ENCODE assay signal across 17 cellular contexts in the genomic region with DNA sequence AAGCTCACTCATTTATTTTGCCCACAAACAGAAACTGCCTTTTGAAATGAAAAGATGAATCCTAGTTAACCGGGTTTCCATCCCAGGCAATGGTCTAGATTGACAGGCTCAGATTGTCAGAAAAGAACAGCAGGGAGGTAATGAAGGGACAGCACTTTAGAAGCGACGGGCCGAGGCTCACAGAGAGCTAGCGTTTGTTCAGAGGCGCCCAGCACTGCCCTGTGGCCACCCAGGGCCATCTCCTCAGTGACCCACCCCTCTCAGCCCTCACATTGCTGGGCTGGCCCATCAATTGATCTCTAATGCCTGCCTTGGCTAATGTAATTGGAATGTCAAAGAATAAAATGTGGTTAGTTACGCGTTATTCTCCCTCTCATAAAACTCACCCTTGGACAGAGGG.
"Had no signal": no experiment of that assay in that cellular context is flagged by ENCODE, and none has a peak within 500 bp of the region (broad histone marks: within the 10 kb centered on the region; RNA-seq: fewer than 3 reads in every experiment).

No MANE protein-coding gene starts in this region.

- H3K9me3 Mint-ChIP-seq: activated T-cell treated with anti-CD3 and anti-CD28 coated beads, Interleukin-2, amount 50 U/mL, for 72 hours; memory B cell had no signal

- H3K4me3 Mint-ChIP-seq: activated T-cell treated with anti-CD3 and anti-CD28 coated beads, Interleukin-2, amount 50 U/mL, for 72 hours; memory B cell; naive thymus-derived CD8-positive, alpha-beta T cell had no signal

- H3K27ac ChIP-seq: ascending aorta, esophagus squamous epithelium, parathyroid adenoma, sigmoid colon, thyroid gland, WERI-Rb-1 had no signal

- H3K4me1 ChIP-seq: ascending aorta, parathyroid adenoma, thyroid gland had no signal

- ATAC-seq: activated T-cell treated with anti-CD3 and anti-CD28 coated beads, Interleukin-2, amount 50 U/mL, for 72 hours; naive thymus-derived CD8-positive, alpha-beta T cell had no signal

- H3K27me3 ChIP-seq: ascending aorta, esophagus squamous epithelium, sigmoid colon, thyroid gland had no signal

- H3K4me1 Mint-ChIP-seq: memory B cell; naive thymus-derived CD8-positive, alpha-beta T cell had no signal

- H3K27ac Mint-ChIP-seq: activated T-cell treated with anti-CD3 and anti-CD28 coated beads, Interleukin-2, amount 50 U/mL, for 72 hours; memory B cell had no signal

- H3K9ac ChIP-seq: parathyroid adenoma had no signal

- H3K4me3 ChIP-seq: ascending aorta, esophagus squamous epithelium, sigmoid colon, thyroid gland had no signal

- H3K9me3 ChIP-seq: ascending aorta, esophagus squamous epithelium, sigmoid colon, thyroid gland had no signal

- H3K36me3 ChIP-seq: ascending aorta, esophagus squamous epithelium, sigmoid colon, thyroid gland, WERI-Rb-1 had no signal

- DNase-seq: activated CD4-positive, alpha-beta T cell treated with anti-CD3 and anti-CD28 coated beads for 1 hour; activated CD8-positive, alpha-beta memory T cell treated with anti-CD3 and anti-CD28 coated beads for 24 hours; activated CD8-positive, alpha-beta memory T cell treated with anti-CD3 and anti-CD28 coated beads, Interleukin-2, amount 50 U/mL, for 48 hours; activated effector memory CD4-positive, alpha-beta T cell treated with anti-CD3 and anti-CD28 coated beads, Interleukin-2, amount 50 U/mL, for 16 hours; activated naive CD4-positive, alpha-beta T cell treated with anti-CD3 and anti-CD28 coated beads, Interleukin-2, amount 50 U/mL, for 16 hours; activated T-cell treated with anti-CD3 and anti-CD28 coated beads, Interleukin-2, amount 50 U/mL, for 72 hours; effector memory CD4-positive, alpha-beta T cell; esophagus squamous epithelium; naive thymus-derived CD8-positive, alpha-beta T cell; sigmoid colon; stimulated activated naive CD4-positive, alpha-beta T cell; T-helper 2 cell; thyroid gland; WERI-Rb-1 had no signal

- H3K36me3 Mint-ChIP-seq: memory B cell; naive thymus-derived CD8-positive, alpha-beta T cell had no signal
